11 cellular contexts compared by ENCODE assay signal in the genomic region with DNA sequence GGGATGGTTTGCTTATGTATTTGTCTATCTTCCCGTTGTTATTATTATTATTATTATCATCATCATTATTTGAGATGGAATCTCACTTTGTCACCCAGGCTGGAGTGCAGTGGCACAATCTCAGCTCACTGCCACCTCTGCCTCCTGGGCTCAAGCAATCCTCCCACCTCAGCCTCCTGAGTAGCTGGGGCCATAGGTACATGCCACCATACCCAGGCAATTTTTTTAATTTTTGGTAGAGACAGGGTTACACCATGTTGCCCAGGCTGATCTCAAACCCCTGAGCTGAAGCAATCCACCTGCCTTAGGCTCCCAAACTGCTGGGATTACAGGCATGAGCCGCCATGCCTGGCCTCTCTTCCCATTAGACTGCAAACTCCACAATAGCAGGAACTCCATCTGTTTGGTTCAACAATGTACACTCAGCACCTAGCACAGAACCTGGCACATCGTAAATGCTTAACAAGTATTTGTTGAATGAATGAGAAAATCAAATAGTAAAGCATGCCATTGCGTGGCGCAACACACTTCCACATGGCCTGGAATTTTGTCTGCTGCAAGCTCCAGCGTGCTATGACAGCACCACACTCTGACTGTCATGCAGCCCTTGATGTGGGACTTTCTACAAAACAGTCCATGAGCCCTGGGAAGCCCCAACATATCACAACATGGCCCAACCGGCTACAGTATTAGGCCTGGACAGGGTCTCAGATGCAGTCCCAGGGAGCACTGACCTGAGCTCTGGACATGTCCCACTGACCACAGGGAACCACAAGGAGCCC. TPM values are rescaled to one million over a fixed set of nuclear protein-coding genes. Genes with fewer than 3 reads are reported as not detected.
DNase-seq lines count a peak whose midpoint lies in the region; ATAC-seq, FAIRE-seq and TF ChIP-seq lines count a peak whose summit lies in the region.
"Had no signal": no experiment of that assay in that cellular context is flagged by ENCODE, and none has a peak within 500 bp of the region (broad histone marks: within the 10 kb centered on the region; RNA-seq: fewer than 3 reads in every experiment).

No MANE protein-coding gene starts in this region.

- H3K27me3 Mint-ChIP-seq in MCF 10A (ENCODE audit: insufficient read depth, unreplicated experiment), result no peaks in the 10 kb centered on the region

- H3K4me3 ChIP-seq in kidney (ENCODE audit: low read length in 2 of 2) (no peak overlapping the region), spleen (no peak overlapping the region)

- no peak overlapping the region for H3K9ac ChIP-seq in kidney (ENCODE audit: low read length in 2 of 2)

- BruUV-seq in MCF 10A (replicated peaks; lab: Mats Ljungman, UMichigan), result no TSS peak

- H3K9me3 ChIP-seq in kidney (ENCODE audit: control insufficient read depth in 1 of 2, low read length in 2 of 2) (no peaks in the 10 kb centered on the region), spleen (no peaks in the 10 kb centered on the region)

- WGBS in spleen, 5 donors, result 69 to 91% (median 87%) methylated on average over 7 of the region's 7 CpGs

- TF ChIP-seq CTCF in GM10266 (IDR thresholded peaks at IDR 0.05; ENCODE audit: control insufficient read depth, insufficient read depth, low read depth, missing control alignments) (no peak), MCF 10A (IDR thresholded peaks at IDR 0.05; ENCODE audit: unreplicated experiment) (no peak), kidney (IDR thresholded peaks at IDR 0.05; ENCODE audit: borderline replicate concordance, extremely low read depth, insufficient read depth) (no peak), spleen (IDR thresholded peaks at IDR 0.05 in 8 of 11, conservative IDR thresholded peaks at IDR 0.05 in 3 of 11) (no peak)

- H3K36me3 ChIP-seq in kidney (ENCODE audit: control insufficient read depth in 1 of 2, insufficient read depth in 2 of 2, low read length in 2 of 2) (no peaks in the 10 kb centered on the region), spleen (no peaks in the 10 kb centered on the region)

- peaks cover 0 to 27% (median 6%) of the 10 kb centered on the region in 7 donors for H3K27me3 ChIP-seq in spleen (replicated peaks in 1 of 7)

- CTCF ChIA-PET in MCF 10A (lab: Yijun Ruan, JAX), result interaction anchor here (0.6 to 2.2 kb wide), 5 partner anchors 8 to 389 kb away, joined by 3 to 6 read pairs (median 4); no protein-coding TSS in a partner anchor

- H3K27ac Mint-ChIP-seq in MCF 10A (ENCODE audit: low read depth, unreplicated experiment), result no peak overlapping the region

- H3K36me3 Mint-ChIP-seq in MCF 10A (ENCODE audit: insufficient read depth, unreplicated experiment), result no peaks in the 10 kb centered on the region

- H3K4me1 Mint-ChIP-seq in MCF 10A (ENCODE audit: insufficient read depth, unreplicated experiment), result peaks cover 40% of the 10 kb centered on the region

- H3K4me1 ChIP-seq in kidney (ENCODE audit: control insufficient read depth in 1 of 2, insufficient read depth in 1 of 2, low read depth in 1 of 2, low read length in 2 of 2), result peaks cover 37 to 40% of the 10 kb centered on the region in 2 donors
- peaks cover 18 to 86% (median 64%) of the 10 kb centered on the region in 6 donors for H3K4me1 ChIP-seq in spleen

- POLR2A ChIA-PET in MCF 10A (lab: Yijun Ruan, JAX), result interaction anchor here (1.4 to 6.4 kb wide), 3 partner anchors 12 to 66 kb away, joined by 3 to 62 read pairs (median 16); no protein-coding TSS in a partner anchor

- peak; percentile 5 for DNase-seq in GM10266 (ENCODE audit: extremely low spot score)
- peak; percentile 70 for DNase-seq in MCF 10A (ENCODE audit: unreplicated experiment)
- DNase-seq in kidney, result peak; percentile 41
- DNase-seq in spleen, result no peak
- DNase-seq in glomerular visceral epithelial cell (ENCODE audit: extremely low spot score), result no peak
- DNase-seq in activated CD4-positive, alpha-beta T cell treated with anti-CD3 and anti-CD28 coated beads for 1 hour, result no peak
- DNase-seq in activated CD4-positive, CD25-positive, alpha-beta regulatory T cell treated with anti-CD3 and anti-CD28 coated beads, Interleukin-2, amount 50 U/mL, for 72 hours, result no peak
- DNase-seq: activated T-cell treated with anti-CD3 and anti-CD28 coated beads, Interleukin-2, amount 50 U/mL, for 4 hours; NCI-H1930; stimulated activated naive CD4-positive, alpha-beta T cell had no signal

- intact Hi-C loops in MCF 10A (cut with micrococcal nuclease), result no loop called here
- intact Hi-C loops in kidney (cut with DNase I), result no loop called here
- intact Hi-C loops in spleen (cut with DNase I; ENCODE audit: low total_unique reads), result loop anchor here (10.0 kb wide), 1 partner anchor 222 kb away; no protein-coding TSS in a partner anchor

- TF ChIP-seq POLR2A in spleen (IDR thresholded peaks at IDR 0.05), result no peak

- no peaks in the 10 kb centered on the region for H3K9me3 Mint-ChIP-seq in MCF 10A (ENCODE audit: unreplicated experiment)
- H3K9me3 Mint-ChIP-seq: activated T-cell treated with anti-CD3 and anti-CD28 coated beads, Interleukin-2, amount 50 U/mL, for 4 hours had no signal

- H3K27ac ChIP-seq in kidney (ENCODE audit: low read depth in 2 of 2, low read length in 2 of 2) (peak overlapping the region; percentile 56 to 59), spleen (peak overlapping the region in 6 of 8 donors; percentile 39 to 92 (median 76))

- peak overlapping the region; percentile 28 for H3K4me3 Mint-ChIP-seq in MCF 10A (ENCODE audit: unreplicated experiment)
- H3K4me3 Mint-ChIP-seq: activated T-cell treated with anti-CD3 and anti-CD28 coated beads, Interleukin-2, amount 50 U/mL, for 4 hours had no signal

- no peak for ATAC-seq in GM19328 (IDR thresholded peaks at IDR 0.05; ENCODE audit: unreplicated experiment)
- ATAC-seq: activated T-cell treated with anti-CD3 and anti-CD28 coated beads, Interleukin-2, amount 50 U/mL, for 4 hours had no signal

- no peak for FAIRE-seq in kidney (lab: Jason Lieb, UNC)

RNA-seq across cellular contexts. Expression of a gene that starts 3.8 kb away (rescaled TPM):
- 2.7 and 2.9 TPM in 2 replicates for total RNA-seq in MCF 10A (2022)
- total RNA-seq in kidney, result 246 TPM
- polyA plus RNA-seq in kidney (ENCODE audit: insufficient read depth, low read depth, low replicate concordance), result 171 TPM
- total RNA-seq in spleen, result 100 to 1,000 TPM; 124 to 393 (median 243) TPM
- polyA plus RNA-seq in spleen, result 10 to 100 TPM; 18.5 to 98.9 (median 38.0) TPM

RNA-seq across cellular contexts. Expression of a gene that starts 45.0 kb away (rescaled TPM):
- total RNA-seq in MCF 10A (2022) (not detected in 2 replicates), kidney (0.35 TPM), spleen (not detected)
- polyA plus RNA-seq in kidney (ENCODE audit: insufficient read depth, low read depth, low replicate concordance) (not detected), spleen (under 1 TPM in 1 of 3 donors, not detected in 2; 0.06 TPM)
- total RNA-seq: activated T-cell treated with anti-CD3 and anti-CD28 coated beads, Interleukin-2, amount 50 U/mL, for 4 hours had no signal

Comparison
In these comparisons a context has a peak if more than half of its experiments do, and no peak if none do; other contexts are left out.
1. DNase-seq: peak in GM10266 (single experiment), MCF 10A (single experiment) and kidney (single experiment); none in spleen (single experiment), glomerular visceral epithelial cell (single experiment), activated CD4-positive, alpha-beta T cell treated with anti-CD3 and anti-CD28 coated beads for 1 hour (single experiment) and activated CD4-positive, CD25-positive, alpha-beta regulatory T cell treated with anti-CD3 and anti-CD28 coated beads, Interleukin-2, amount 50 U/mL, for 72 hours (single experiment).
2. RNA of a gene that starts 3.8 kb away (total RNA-seq): 246 TPM in kidney (single experiment) and 124 to 393 TPM in spleen; 2.7 to 2.9 TPM in MCF 10A; every median in the first group is over 10 times any median in the second.